28 cellular contexts compared by ENCODE assay signal in genomic region chr4:78361621-78362120, GRCh38.
"Had no signal": no experiment of that assay in that cellular context is flagged by ENCODE, and none has a peak within 500 bp of the region (broad histone marks: within the 10 kb centered on the region; RNA-seq: fewer than 3 reads in every experiment).

No MANE protein-coding gene starts in this region.

- H3K9me3 Mint-ChIP-seq: activated CD4-positive, alpha-beta T cell treated with anti-CD3 and anti-CD28 coated beads, Interleukin-2, amount 10 ng/mL, durations not matched to agents 7 days and 5 days; activated CD8-positive, alpha-beta T cell treated with anti-CD3 and anti-CD28 coated beads for 36 hours; activated naive CD4-positive, alpha-beta T cell treated with anti-CD3 and anti-CD28 coated beads, Interleukin-2, amount 50 U/mL, for 72 hours; activated T-cell treated with anti-CD3 and anti-CD28 coated beads, Interleukin-2, amount 50 U/mL, for 4 hours; activated T-helper 17 cell treated with anti-CD3 and anti-CD28 coated beads, Interleukin-2, amount 50 U/mL, for 72 hours; central memory CD8-positive, alpha-beta T cell; natural killer cell treated with Interleukin-12 subunit alpha and Interleukin-12 subunit beta and Interleukin-15 and Interleukin-18, amount 100 ng/mL, for 72 hours; stimulated activated naive B cell treated with anti-CD40 and anti-IgM and Interleukin-4, amounts not matched to agents 10 μg/mL and 1 μg/mL and 100 μg/mL, for 72 hours had no signal

- FAIRE-seq: bronchial epithelial cell, colon, frontal cortex had no signal

- H3K4me1 ChIP-seq: left ventricle myocardium inferior, transverse colon had no signal

- H3K9me3 ChIP-seq: left ventricle myocardium inferior, mucosa of descending colon, transverse colon had no signal

- H3K36me3 Mint-ChIP-seq: activated naive CD4-positive, alpha-beta T cell treated with anti-CD3 and anti-CD28 coated beads, Interleukin-2, amount 50 U/mL, for 72 hours; natural killer cell treated with Interleukin-12 subunit alpha and Interleukin-12 subunit beta and Interleukin-15 and Interleukin-18, amount 100 ng/mL, for 72 hours; stimulated activated naive B cell treated with anti-CD40 and anti-IgM and Interleukin-4, amounts not matched to agents 10 μg/mL and 1 μg/mL and 100 μg/mL, for 72 hours had no signal

- ATAC-seq: activated CD8-positive, alpha-beta T cell treated with anti-CD3 and anti-CD28 coated beads for 36 hours; activated T-cell treated with anti-CD3 and anti-CD28 coated beads, Interleukin-2, amount 50 U/mL, for 4 hours; activated T-helper 17 cell treated with anti-CD3 and anti-CD28 coated beads, Interleukin-2, amount 50 U/mL, for 72 hours; mucosa of descending colon; natural killer cell treated with Interleukin-12 subunit alpha and Interleukin-12 subunit beta and Interleukin-15 and Interleukin-18, amount 100 ng/mL, for 72 hours; sciatic nerve; stimulated activated naive B cell treated with anti-CD40 and anti-IgM and Interleukin-4, amounts not matched to agents 10 μg/mL and 1 μg/mL and 100 μg/mL, for 72 hours; T-helper 17 cell had no signal

- DNase-seq: activated CD4-positive, alpha-beta T cell treated with anti-CD3 and anti-CD28 coated beads, Interleukin-2, amount 10 ng/mL, durations not matched to agents 7 days and 5 days; activated CD4-positive, CD25-positive, alpha-beta regulatory T cell treated with anti-CD3 and anti-CD28 coated beads, Interleukin-2, amount 50 U/mL, for 72 hours; activated CD8-positive, alpha-beta T cell treated with anti-CD3 and anti-CD28 coated beads for 36 hours; activated gamma-delta T cell treated with Interleukin-2 at 50 U/mL for 16 hours; activated T-cell treated with anti-CD3 and anti-CD28 coated beads, Interleukin-2, amount 50 U/mL, for 4 hours; effector CD8-positive, alpha-beta T cell; islet precursor cell; left ventricle myocardium inferior; mucosa of descending colon; retina; stimulated activated CD4-positive, alpha-beta T cell treated with anti-CD3 and anti-CD28 coated beads, Interleukin-12 subunit alpha, Interleukin-12 subunit beta, amount 100 ng/mL, for 4 hours; stimulated activated CD4-positive, alpha-beta T cell treated with anti-CD3 and anti-CD28 coated beads, Interleukin-4, amount 100 ng/mL, for 4 hours; stimulated activated CD8-positive, alpha-beta memory T cell treated with anti-CD3 and anti-CD28 coated beads, Interleukin-4, amount 100 ng/mL, for 48 hours; stimulated activated naive B cell treated with anti-CD40 and anti-IgM and Interleukin-4, amounts not matched to agents 10 μg/mL and 1 μg/mL and 100 μg/mL, for 72 hours; T-helper 17 cell; T1000; transverse colon; WERI-Rb-1 had no signal

- H3K27me3 ChIP-seq: transverse colon had no signal

- H3K27ac Mint-ChIP-seq: activated CD4-positive, alpha-beta T cell treated with anti-CD3 and anti-CD28 coated beads, Interleukin-2, amount 10 ng/mL, durations not matched to agents 7 days and 5 days; activated CD8-positive, alpha-beta T cell treated with anti-CD3 and anti-CD28 coated beads for 36 hours; activated naive CD4-positive, alpha-beta T cell treated with anti-CD3 and anti-CD28 coated beads, Interleukin-2, amount 50 U/mL, for 72 hours; activated T-helper 17 cell treated with anti-CD3 and anti-CD28 coated beads, Interleukin-2, amount 50 U/mL, for 72 hours; natural killer cell treated with Interleukin-12 subunit alpha and Interleukin-12 subunit beta and Interleukin-15 and Interleukin-18, amount 100 ng/mL, for 72 hours; stimulated activated naive B cell treated with anti-CD40 and anti-IgM and Interleukin-4, amounts not matched to agents 10 μg/mL and 1 μg/mL and 100 μg/mL, for 72 hours; T-helper 17 cell had no signal

- H3K27ac ChIP-seq: left ventricle myocardium inferior, skin epidermis, transverse colon, WERI-Rb-1 had no signal

- H3K36me3 ChIP-seq: left ventricle myocardium inferior, transverse colon, WERI-Rb-1 had no signal

- H3K4me3 Mint-ChIP-seq: activated CD4-positive, alpha-beta T cell treated with anti-CD3 and anti-CD28 coated beads, Interleukin-2, amount 10 ng/mL, durations not matched to agents 7 days and 5 days; activated CD8-positive, alpha-beta T cell treated with anti-CD3 and anti-CD28 coated beads for 36 hours; activated T-cell treated with anti-CD3 and anti-CD28 coated beads, Interleukin-2, amount 50 U/mL, for 4 hours; activated T-helper 17 cell treated with anti-CD3 and anti-CD28 coated beads, Interleukin-2, amount 50 U/mL, for 72 hours; central memory CD8-positive, alpha-beta T cell; natural killer cell treated with Interleukin-12 subunit alpha and Interleukin-12 subunit beta and Interleukin-15 and Interleukin-18, amount 100 ng/mL, for 72 hours; stimulated activated naive B cell treated with anti-CD40 and anti-IgM and Interleukin-4, amounts not matched to agents 10 μg/mL and 1 μg/mL and 100 μg/mL, for 72 hours; T-helper 17 cell had no signal

- H3K4me1 Mint-ChIP-seq: activated CD4-positive, alpha-beta T cell treated with anti-CD3 and anti-CD28 coated beads, Interleukin-2, amount 10 ng/mL, durations not matched to agents 7 days and 5 days; activated T-helper 17 cell treated with anti-CD3 and anti-CD28 coated beads, Interleukin-2, amount 50 U/mL, for 72 hours; central memory CD8-positive, alpha-beta T cell; stimulated activated naive B cell treated with anti-CD40 and anti-IgM and Interleukin-4, amounts not matched to agents 10 μg/mL and 1 μg/mL and 100 μg/mL, for 72 hours; T-helper 17 cell had no signal

- H3K4me3 ChIP-seq: left ventricle myocardium inferior, lung, mucosa of descending colon, skin epidermis, transverse colon had no signal
